1 cellular context compared by ENCODE assay signal in the genomic region with DNA sequence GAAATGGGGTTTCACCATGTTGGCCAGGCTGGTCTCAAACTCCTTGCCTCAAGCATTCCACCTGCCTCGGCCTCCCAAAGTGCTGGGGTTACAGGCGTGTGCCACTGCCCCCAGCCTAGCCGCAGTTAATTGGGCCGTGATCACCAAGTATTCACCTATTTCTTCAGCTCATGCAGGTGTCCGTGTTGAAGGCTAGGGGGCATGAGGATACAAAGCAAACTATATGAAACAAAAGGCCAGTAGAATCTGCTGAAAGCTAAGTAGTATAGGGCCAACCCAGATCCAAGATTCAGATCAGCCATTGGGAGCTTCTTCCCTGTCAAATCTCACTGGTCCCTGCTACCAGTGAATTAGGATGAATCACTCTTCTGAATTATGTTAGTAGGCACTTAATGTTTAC.
TF ChIP-seq lines count a peak whose summit lies in the region.

No MANE protein-coding gene starts in this region.

TF ChIP-seq in GM12878, 131 proteins besides CTCF, POLR2A, EP300 and RAD21:
- TF ChIP-seq BRCA1 (IDR thresholded peaks at IDR 0.05; ENCODE audit: low read depth, low read length), result no peak
- TF ChIP-seq KLF5 (IDR thresholded peaks at IDR 0.05; ENCODE audit: partially characterized antibody), result no peak
- no peak for TF ChIP-seq CBFB (IDR thresholded peaks at IDR 0.05; ENCODE audit: low read depth)
- TF ChIP-seq BHLHE40 (IDR thresholded peaks at IDR 0.05; ENCODE audit: borderline replicate concordance in 1 of 2, low read depth in 2 of 2, low read length in 1 of 2), result no peak
- TF ChIP-seq, protein P1, sequence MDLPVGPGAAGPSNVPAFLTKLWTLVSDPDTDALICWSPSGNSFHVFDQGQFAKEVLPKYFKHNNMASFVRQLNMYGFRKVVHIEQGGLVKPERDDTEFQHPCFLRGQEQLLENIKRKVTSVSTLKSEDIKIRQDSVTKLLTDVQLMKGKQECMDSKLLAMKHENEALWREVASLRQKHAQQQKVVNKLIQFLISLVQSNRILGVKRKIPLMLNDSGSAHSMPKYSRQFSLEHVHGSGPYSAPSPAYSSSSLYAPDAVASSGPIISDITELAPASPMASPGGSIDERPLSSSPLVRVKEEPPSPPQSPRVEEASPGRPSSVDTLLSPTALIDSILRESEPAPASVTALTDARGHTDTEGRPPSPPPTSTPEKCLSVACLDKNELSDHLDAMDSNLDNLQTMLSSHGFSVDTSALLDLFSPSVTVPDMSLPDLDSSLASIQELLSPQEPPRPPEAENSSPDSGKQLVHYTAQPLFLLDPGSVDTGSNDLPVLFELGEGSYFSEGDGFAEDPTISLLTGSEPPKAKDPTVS (IDR thresholded peaks at IDR 0.05; ENCODE audit: low read depth, low read length), result no peak
- TF ChIP-seq HDAC2 (IDR thresholded peaks at IDR 0.05), result no peak
- TF ChIP-seq, protein P2, sequence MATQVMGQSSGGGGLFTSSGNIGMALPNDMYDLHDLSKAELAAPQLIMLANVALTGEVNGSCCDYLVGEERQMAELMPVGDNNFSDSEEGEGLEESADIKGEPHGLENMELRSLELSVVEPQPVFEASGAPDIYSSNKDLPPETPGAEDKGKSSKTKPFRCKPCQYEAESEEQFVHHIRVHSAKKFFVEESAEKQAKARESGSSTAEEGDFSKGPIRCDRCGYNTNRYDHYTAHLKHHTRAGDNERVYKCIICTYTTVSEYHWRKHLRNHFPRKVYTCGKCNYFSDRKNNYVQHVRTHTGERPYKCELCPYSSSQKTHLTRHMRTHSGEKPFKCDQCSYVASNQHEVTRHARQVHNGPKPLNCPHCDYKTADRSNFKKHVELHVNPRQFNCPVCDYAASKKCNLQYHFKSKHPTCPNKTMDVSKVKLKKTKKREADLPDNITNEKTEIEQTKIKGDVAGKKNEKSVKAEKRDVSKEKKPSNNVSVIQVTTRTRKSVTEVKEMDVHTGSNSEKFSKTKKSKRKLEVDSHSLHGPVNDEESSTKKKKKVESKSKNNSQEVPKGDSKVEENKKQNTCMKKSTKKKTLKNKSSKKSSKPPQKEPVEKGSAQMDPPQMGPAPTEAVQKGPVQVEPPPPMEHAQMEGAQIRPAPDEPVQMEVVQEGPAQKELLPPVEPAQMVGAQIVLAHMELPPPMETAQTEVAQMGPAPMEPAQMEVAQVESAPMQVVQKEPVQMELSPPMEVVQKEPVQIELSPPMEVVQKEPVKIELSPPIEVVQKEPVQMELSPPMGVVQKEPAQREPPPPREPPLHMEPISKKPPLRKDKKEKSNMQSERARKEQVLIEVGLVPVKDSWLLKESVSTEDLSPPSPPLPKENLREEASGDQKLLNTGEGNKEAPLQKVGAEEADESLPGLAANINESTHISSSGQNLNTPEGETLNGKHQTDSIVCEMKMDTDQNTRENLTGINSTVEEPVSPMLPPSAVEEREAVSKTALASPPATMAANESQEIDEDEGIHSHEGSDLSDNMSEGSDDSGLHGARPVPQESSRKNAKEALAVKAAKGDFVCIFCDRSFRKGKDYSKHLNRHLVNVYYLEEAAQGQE (IDR thresholded peaks at IDR 0.05; ENCODE audit: low read depth, low read length), result no peak
- no peak for TF ChIP-seq POU2F2 (IDR thresholded peaks at IDR 0.05; ENCODE audit: borderline replicate concordance, low read depth, low read length)
- no peak for TF ChIP-seq ETV6 (conservative IDR thresholded peaks at IDR 0.05 in 1 of 2, IDR thresholded peaks at IDR 0.05 in 1 of 2; ENCODE audit: borderline replicate concordance in 1 of 2, low read depth in 1 of 2)
- TF ChIP-seq STAT3 (IDR thresholded peaks at IDR 0.05; ENCODE audit: low read depth, low read length), result no peak
- no peak for TF ChIP-seq NR2C1 (IDR thresholded peaks at IDR 0.05)
- no peak for TF ChIP-seq SP1 (IDR thresholded peaks at IDR 0.05; ENCODE audit: low read depth, low read length)
- no peak for TF ChIP-seq CREM (IDR thresholded peaks at IDR 0.05; ENCODE audit: low read depth)
- TF ChIP-seq, protein P3, sequence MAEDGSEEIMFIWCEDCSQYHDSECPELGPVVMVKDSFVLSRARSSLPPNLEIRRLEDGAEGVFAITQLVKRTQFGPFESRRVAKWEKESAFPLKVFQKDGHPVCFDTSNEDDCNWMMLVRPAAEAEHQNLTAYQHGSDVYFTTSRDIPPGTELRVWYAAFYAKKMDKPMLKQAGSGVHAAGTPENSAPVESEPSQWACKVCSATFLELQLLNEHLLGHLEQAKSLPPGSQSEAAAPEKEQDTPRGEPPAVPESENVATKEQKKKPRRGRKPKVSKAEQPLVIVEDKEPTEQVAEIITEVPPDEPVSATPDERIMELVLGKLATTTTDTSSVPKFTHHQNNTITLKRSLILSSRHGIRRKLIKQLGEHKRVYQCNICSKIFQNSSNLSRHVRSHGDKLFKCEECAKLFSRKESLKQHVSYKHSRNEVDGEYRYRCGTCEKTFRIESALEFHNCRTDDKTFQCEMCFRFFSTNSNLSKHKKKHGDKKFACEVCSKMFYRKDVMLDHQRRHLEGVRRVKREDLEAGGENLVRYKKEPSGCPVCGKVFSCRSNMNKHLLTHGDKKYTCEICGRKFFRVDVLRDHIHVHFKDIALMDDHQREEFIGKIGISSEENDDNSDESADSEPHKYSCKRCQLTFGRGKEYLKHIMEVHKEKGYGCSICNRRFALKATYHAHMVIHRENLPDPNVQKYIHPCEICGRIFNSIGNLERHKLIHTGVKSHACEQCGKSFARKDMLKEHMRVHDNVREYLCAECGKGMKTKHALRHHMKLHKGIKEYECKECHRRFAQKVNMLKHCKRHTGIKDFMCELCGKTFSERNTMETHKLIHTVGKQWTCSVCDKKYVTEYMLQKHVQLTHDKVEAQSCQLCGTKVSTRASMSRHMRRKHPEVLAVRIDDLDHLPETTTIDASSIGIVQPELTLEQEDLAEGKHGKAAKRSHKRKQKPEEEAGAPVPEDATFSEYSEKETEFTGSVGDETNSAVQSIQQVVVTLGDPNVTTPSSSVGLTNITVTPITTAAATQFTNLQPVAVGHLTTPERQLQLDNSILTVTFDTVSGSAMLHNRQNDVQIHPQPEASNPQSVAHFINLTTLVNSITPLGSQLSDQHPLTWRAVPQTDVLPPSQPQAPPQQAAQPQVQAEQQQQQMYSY (CRISPR knock-in tag; IDR thresholded peaks at IDR 0.05), result no peak
TF ChIP-seq in GM12878: peak in this region for 0.
